16 cellular contexts compared by ENCODE assay signal in the genomic region with DNA sequence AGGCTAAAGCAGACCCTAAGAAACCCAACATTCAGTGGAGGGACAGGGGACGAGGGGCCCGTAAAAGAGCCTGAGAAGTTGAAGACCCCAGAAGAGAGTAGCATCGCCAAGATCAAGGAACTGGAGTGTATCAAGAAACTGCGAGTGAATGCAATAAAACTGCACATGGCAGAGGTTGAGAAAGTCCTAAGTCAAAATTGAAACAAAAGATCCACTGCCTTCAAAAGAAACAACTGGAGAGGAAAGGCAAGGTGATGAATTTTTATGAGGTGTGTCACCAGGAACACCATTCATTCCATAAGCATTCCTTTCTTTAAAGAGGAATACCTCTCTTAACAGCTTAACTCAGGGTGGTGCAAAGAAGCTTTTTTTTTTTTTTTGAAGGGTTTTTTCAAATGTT. TPM values are rescaled to one million over a fixed set of nuclear protein-coding genes. Genes with fewer than 3 reads are reported as not detected.
A peak's percentile ranks its signal among the peaks of the same experiment; 100 is the strongest.
DNase-seq lines count a peak whose midpoint lies in the region; ATAC-seq, FAIRE-seq and TF ChIP-seq lines count a peak whose summit lies in the region.
"Had no signal": no experiment of that assay in that cellular context is flagged by ENCODE, and none has a peak within 500 bp of the region (broad histone marks: within the 10 kb centered on the region; RNA-seq: fewer than 3 reads in every experiment).

No MANE protein-coding gene starts in this region.

- peaks cover 17% of the 10 kb centered on the region for H3K9me3 Mint-ChIP-seq in Caco-2 (ENCODE audit: unreplicated experiment)

- FAIRE-seq in frontal cortex (lab: Jason Lieb, UNC) = no peak
- FAIRE-seq: colon, pancreas had no signal

- peak; percentile 88 for ATAC-seq in left lung
- no peak for ATAC-seq in left lobe of liver
- ATAC-seq: pancreas had no signal

- H3K4me1 ChIP-seq in Caco-2 = peaks cover 15% of the 10 kb centered on the region
- peaks cover 23% of the 10 kb centered on the region for H3K4me1 ChIP-seq in HUES6 (ENCODE audit: control insufficient read depth, insufficient read depth, low read length)
- peaks cover 14% of the 10 kb centered on the region for H3K4me1 ChIP-seq in mammary epithelial cell (ENCODE audit: insufficient read depth, low read length)
- no peaks in the 10 kb centered on the region for H3K4me1 ChIP-seq in left lung
- H3K4me1 ChIP-seq: pancreas had no signal

- no peaks in the 10 kb centered on the region for H3K36me3 ChIP-seq in Caco-2 (ENCODE audit: control insufficient read depth, insufficient read depth, low read length)
- H3K36me3 ChIP-seq in HUES6 (ENCODE audit: control insufficient read depth, insufficient read depth, low read length) = no peaks in the 10 kb centered on the region
- H3K36me3 ChIP-seq in mammary epithelial cell (ENCODE audit: insufficient read depth, low read length) = no peaks in the 10 kb centered on the region
- H3K36me3 ChIP-seq in left lung = no peaks in the 10 kb centered on the region
- H3K36me3 ChIP-seq: pancreas had no signal

- peaks cover 27% of the 10 kb centered on the region for H3K4me1 Mint-ChIP-seq in Caco-2 (ENCODE audit: low read depth, unreplicated experiment)
- H3K4me1 Mint-ChIP-seq: memory B cell had no signal

- peak overlapping the region; percentile 88 for H3K27ac Mint-ChIP-seq in Caco-2 (ENCODE audit: unreplicated experiment)
- H3K27ac Mint-ChIP-seq: memory B cell had no signal

- in situ Hi-C loops in mammary epithelial cell (cut with MboI; ENCODE audit: low sequenced_read_pairs in 2 of 2) = no loop called here

- DNase-seq in Caco-2 (peak in 1 of 2 experiments; percentile 28), mammary epithelial cell (peak; percentile 50), left lung (no peak), left lobe of liver (ENCODE audit: low spot score) (no peak), mucosa of gallbladder (ENCODE audit: low spot score) (no peak), frontal cortex (ENCODE audit: low spot score in 2 of 2) (no peak), KG1 (lab: John Stamatoyannopoulos, UW) (no peak)
- DNase-seq: activated CD4-positive, alpha-beta T cell treated with anti-CD3 and anti-CD28 coated beads, Interleukin-2, amount 50 U/mL, for 4 hours; activated naive CD4-positive, alpha-beta T cell treated with anti-CD3 and anti-CD28 coated beads, Interleukin-2, amount 50 U/mL, for 16 hours; foreskin melanocyte; pancreas; stimulated activated CD4-positive, alpha-beta T cell treated with anti-CD3 and anti-CD28 coated beads, Interleukin-1b, Interleukin-23, amount 100 ng/mL, for 48 hours had no signal

- H3K9ac ChIP-seq in HUES6 (ENCODE audit: low read length) (no peak overlapping the region), mammary epithelial cell (ENCODE audit: insufficient read depth, low read length) (no peak overlapping the region)

- H3K9me3 ChIP-seq in Caco-2 (no peaks in the 10 kb centered on the region), HUES6 (ENCODE audit: control insufficient read depth, insufficient read depth, low read depth, low read length) (0 out of 2 replicates have a peak, but pooled peaks cover 2% of the 10 kb centered on the region), mammary epithelial cell (replicated peaks; ENCODE audit: insufficient read depth, low read length) (no peaks in the 10 kb centered on the region), left lung (no peaks in the 10 kb centered on the region)
- H3K9me3 ChIP-seq: pancreas had no signal

- H3K36me3 Mint-ChIP-seq in Caco-2 (ENCODE audit: insufficient read depth, unreplicated experiment) = peaks cover 5% of the 10 kb centered on the region
- H3K36me3 Mint-ChIP-seq: memory B cell had no signal

- POLR2A ChIA-PET in Caco-2 (lab: Charles Lee) = interaction anchor here (0.6 to 0.7 kb wide), 3 partner anchors 10 to 101 kb away, joined by 3 to 5 read pairs (median 3); no protein-coding TSS in a partner anchor

- H4K20me1 ChIP-seq in mammary epithelial cell (ENCODE audit: insufficient read depth, low read length) = no peaks in the 10 kb centered on the region

- dilution Hi-C loops in mammary epithelial cell (cut with HindIII; ENCODE audit: low sequenced_read_pairs) = no loop called here

- H2AFZ ChIP-seq in mammary epithelial cell (ENCODE audit: low read depth, low read length) = peak overlapping the region; percentile 11

- no peaks in the 10 kb centered on the region for H3K27me3 ChIP-seq in Caco-2 (replicated peaks; ENCODE audit: control insufficient read depth, insufficient read depth, low read length)
- no peaks in the 10 kb centered on the region for H3K27me3 ChIP-seq in HUES6 (ENCODE audit: control insufficient read depth, insufficient read depth, low read length)
- H3K27me3 ChIP-seq in mammary epithelial cell (ENCODE audit: insufficient read depth, low read length) = no peaks in the 10 kb centered on the region
- no peaks in the 10 kb centered on the region for H3K27me3 ChIP-seq in left lung
- H3K27me3 ChIP-seq: pancreas had no signal

- no peaks in the 10 kb centered on the region for H3K27me3 Mint-ChIP-seq in Caco-2 (ENCODE audit: insufficient read depth, unreplicated experiment)

- peak overlapping the region; percentile 22 for H3K4me2 ChIP-seq in mammary epithelial cell (ENCODE audit: insufficient read depth, low read depth, low read length)

- TF ChIP-seq CTCF in Caco-2 (IDR thresholded peaks at IDR 0.05; ENCODE audit: insufficient read depth in 1 of 2, low read depth in 1 of 2, low read length in 1 of 2, severe bottlenecking in 1 of 2, unreplicated experiment in 1 of 2) = no peak
- TF ChIP-seq CTCF in mammary epithelial cell (conservative IDR thresholded peaks at IDR 0.05 in 1 of 2, IDR thresholded peaks at IDR 0.05 in 1 of 2; ENCODE audit: extremely low read depth in 1 of 2, insufficient read depth in 1 of 2, low read depth in 1 of 2, low read length in 2 of 2) = no peak
- no peak for TF ChIP-seq CTCF in left lung (IDR thresholded peaks at IDR 0.05)

- H3K4me3 Mint-ChIP-seq in Caco-2 (ENCODE audit: unreplicated experiment) = peak overlapping the region; percentile 80
- H3K4me3 Mint-ChIP-seq: memory B cell had no signal

- 76% methylated on average over 4 of the region's 4 CpGs for WGBS in mammary epithelial cell (ENCODE audit: low coverage, missing lambda C conversion rate)

- CTCF ChIA-PET in Caco-2 (lab: Charles Lee) (interaction anchor here (2.0 kb wide), 1 partner anchor 34 kb away, joined by 10 read pairs; no protein-coding TSS in a partner anchor), mammary epithelial cell (lab: Charles Lee; ENCODE audit: low non-redundant PET) (no interaction called here)

- peak overlapping the region; percentile 80; the same call in 1 of the 2 replicates for H3K27ac ChIP-seq in HUES6 (ENCODE audit: low read depth, low read length)
- H3K27ac ChIP-seq in mammary epithelial cell (ENCODE audit: insufficient read depth, low read depth, low read length) = no peak overlapping the region
- H3K27ac ChIP-seq in left lung = peak overlapping the region in 1 of 2 donors; percentile 41
- H3K27ac ChIP-seq: pancreas had no signal

- no peaks in the 10 kb centered on the region for H3K79me2 ChIP-seq in mammary epithelial cell (ENCODE audit: insufficient read depth, low read length)

- BruUV-seq in Caco-2 (replicated peaks; lab: Mats Ljungman, UMichigan) (no TSS peak), mammary epithelial cell (replicated peaks; lab: Mats Ljungman, UMichigan) (no TSS peak)

- intact Hi-C loops in Caco-2 (cut with micrococcal nuclease; ENCODE audit: unreplicated experiment) = no loop called here
- intact Hi-C loops in mammary epithelial cell (cut with micrococcal nuclease) = no loop called here
- intact Hi-C loops in left lung (cut with DNase I) = no loop called here

- H3K4me3 ChIP-seq in Caco-2 (ENCODE audit: low read depth, low read length) = no peak overlapping the region
- H3K4me3 ChIP-seq in HUES6 (ENCODE audit: low read depth, low read length) = peak overlapping the region; percentile 37
- no peak overlapping the region for H3K4me3 ChIP-seq in mammary epithelial cell (replicated peaks in 1 of 3; ENCODE audit: insufficient read depth in 1 of 3, low read depth in 2 of 3, low read length in 3 of 3)
- no peak overlapping the region for H3K4me3 ChIP-seq in left lung
- H3K4me3 ChIP-seq: pancreas had no signal

RNA-seq across cellular contexts. Expression of a gene that starts 38.3 kb away (rescaled TPM):
- total RNA-seq in Caco-2 (2022) (not detected in 2 replicates), mammary epithelial cell (not detected), left lung (10 to 100 TPM; 10.8 to 11.0 TPM), left lobe of liver (3.0 TPM), mucosa of gallbladder (15.8 TPM), frontal cortex (1.6 TPM)
- not detected for polyA plus RNA-seq in mammary epithelial cell
- not detected for polyA minus RNA-seq in mammary epithelial cell
- polyA plus RNA-seq: BJ had no signal

RNA-seq across cellular contexts. Expression of a gene that starts 38.3 kb away (rescaled TPM):
- total RNA-seq in Caco-2 (2022) (0.35 and 0.88 TPM in 2 replicates), mammary epithelial cell (not detected), left lung (10 to 100 TPM in 1 of 2 donors, 1 to 10 TPM in 1; 9.0 to 27.0 TPM), left lobe of liver (7.8 TPM), mucosa of gallbladder (8.4 TPM), frontal cortex (1.2 TPM)
- not detected for polyA plus RNA-seq in mammary epithelial cell
- polyA minus RNA-seq in mammary epithelial cell = not detected
- polyA plus RNA-seq: BJ had no signal
